In the genomic region with DNA sequence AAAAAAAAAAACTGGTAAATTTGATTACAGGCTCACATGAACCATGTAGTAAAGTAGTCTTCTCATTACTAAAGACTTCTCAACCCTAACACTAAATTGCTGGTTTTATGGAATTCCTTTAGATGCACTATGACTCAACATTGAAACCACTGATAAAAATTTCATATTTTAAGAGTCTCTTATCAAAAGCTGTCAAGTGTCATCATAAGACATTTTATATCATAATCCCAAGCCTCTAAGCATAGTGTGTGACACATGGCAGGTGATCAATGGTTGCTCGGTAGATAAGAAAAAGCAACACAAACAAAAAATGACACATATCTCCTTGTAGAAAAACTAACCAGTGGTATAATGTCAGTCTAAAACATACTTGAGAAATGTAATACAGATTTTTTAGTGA, we compare ENCODE assay signal across 1 cellular context.
TF ChIP-seq lines count a peak whose summit lies in the region.

No MANE protein-coding gene starts in this region.

TF ChIP-seq in SK-N-SH, 30 proteins besides CTCF, POLR2A, EP300 and RAD21 (continued from another document):
- TF ChIP-seq, protein P1, sequence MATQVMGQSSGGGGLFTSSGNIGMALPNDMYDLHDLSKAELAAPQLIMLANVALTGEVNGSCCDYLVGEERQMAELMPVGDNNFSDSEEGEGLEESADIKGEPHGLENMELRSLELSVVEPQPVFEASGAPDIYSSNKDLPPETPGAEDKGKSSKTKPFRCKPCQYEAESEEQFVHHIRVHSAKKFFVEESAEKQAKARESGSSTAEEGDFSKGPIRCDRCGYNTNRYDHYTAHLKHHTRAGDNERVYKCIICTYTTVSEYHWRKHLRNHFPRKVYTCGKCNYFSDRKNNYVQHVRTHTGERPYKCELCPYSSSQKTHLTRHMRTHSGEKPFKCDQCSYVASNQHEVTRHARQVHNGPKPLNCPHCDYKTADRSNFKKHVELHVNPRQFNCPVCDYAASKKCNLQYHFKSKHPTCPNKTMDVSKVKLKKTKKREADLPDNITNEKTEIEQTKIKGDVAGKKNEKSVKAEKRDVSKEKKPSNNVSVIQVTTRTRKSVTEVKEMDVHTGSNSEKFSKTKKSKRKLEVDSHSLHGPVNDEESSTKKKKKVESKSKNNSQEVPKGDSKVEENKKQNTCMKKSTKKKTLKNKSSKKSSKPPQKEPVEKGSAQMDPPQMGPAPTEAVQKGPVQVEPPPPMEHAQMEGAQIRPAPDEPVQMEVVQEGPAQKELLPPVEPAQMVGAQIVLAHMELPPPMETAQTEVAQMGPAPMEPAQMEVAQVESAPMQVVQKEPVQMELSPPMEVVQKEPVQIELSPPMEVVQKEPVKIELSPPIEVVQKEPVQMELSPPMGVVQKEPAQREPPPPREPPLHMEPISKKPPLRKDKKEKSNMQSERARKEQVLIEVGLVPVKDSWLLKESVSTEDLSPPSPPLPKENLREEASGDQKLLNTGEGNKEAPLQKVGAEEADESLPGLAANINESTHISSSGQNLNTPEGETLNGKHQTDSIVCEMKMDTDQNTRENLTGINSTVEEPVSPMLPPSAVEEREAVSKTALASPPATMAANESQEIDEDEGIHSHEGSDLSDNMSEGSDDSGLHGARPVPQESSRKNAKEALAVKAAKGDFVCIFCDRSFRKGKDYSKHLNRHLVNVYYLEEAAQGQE (IDR thresholded peaks at IDR 0.05; ENCODE audit: low read depth, low read length) = no peak
- no peak for TF ChIP-seq FOXJ3 (CRISPR knock-in tag; IDR thresholded peaks at IDR 0.05)
- TF ChIP-seq RCOR1 (IDR thresholded peaks at IDR 0.05; ENCODE audit: low read length) = no peak
